Comparison of ENCODE assay signal across 16 cellular contexts in genomic region chr9:85248514-85249312, GRCh38.
DNase-seq lines count a peak whose midpoint lies in the region; ATAC-seq and TF ChIP-seq lines count a peak whose summit lies in the region.
"Had no signal": no experiment of that assay in that cellular context is flagged by ENCODE, and none has a peak within 500 bp of the region (broad histone marks: within the 10 kb centered on the region; RNA-seq: fewer than 3 reads in every experiment).

No MANE protein-coding gene starts in this region.

- H2BK5ac ChIP-seq in trophoblast cell (ENCODE audit: low read depth, low read length, poor library complexity) = peak overlapping the region; percentile 45

- H3K4me3 ChIP-seq in fibroblast of the aortic adventitia (ENCODE audit: low read depth, low read length) (no peak overlapping the region), trophoblast cell (ENCODE audit: low read depth, low read length) (peak overlapping the region; percentile 3), MG63 (no peak overlapping the region)
- H3K4me3 ChIP-seq: HAP-1, right lobe of liver had no signal

- H2AFZ ChIP-seq in trophoblast cell (ENCODE audit: insufficient read depth, low read length, poor library complexity) = peak overlapping the region; percentile 5

- TF ChIP-seq CTCF in fibroblast of the aortic adventitia (IDR thresholded peaks at IDR 0.05; ENCODE audit: insufficient read depth, low read length) = peak; percentile 1

- H3K18ac ChIP-seq in trophoblast cell (ENCODE audit: low read length) = peak overlapping the region; percentile 19

- H3K9me3 ChIP-seq in trophoblast cell (ENCODE audit: insufficient read depth, low read depth, low read length) (peaks cover 2% of the 10 kb centered on the region), MG63 (no peaks in the 10 kb centered on the region)
- H3K9me3 ChIP-seq: HAP-1, right lobe of liver had no signal

- peaks cover 14% of the 10 kb centered on the region for H3K79me1 ChIP-seq in trophoblast cell (ENCODE audit: low read length)

- peak overlapping the region; percentile 63 for H3K27ac ChIP-seq in trophoblast cell (ENCODE audit: low read depth, low read length)
- H3K27ac ChIP-seq: right lobe of liver had no signal

- no peak overlapping the region for H3K23ac ChIP-seq in trophoblast cell (ENCODE audit: low read length)

- no peak overlapping the region for H4K12ac ChIP-seq in trophoblast cell (ENCODE audit: low read depth, low read length)

- H3K14ac ChIP-seq in trophoblast cell (ENCODE audit: low read length) = peak overlapping the region; percentile 27

- peak overlapping the region; percentile 77 for H4K91ac ChIP-seq in trophoblast cell (ENCODE audit: low read depth, low read length)

- no peaks in the 10 kb centered on the region for H3K79me2 ChIP-seq in trophoblast cell (ENCODE audit: control insufficient read depth, insufficient read depth, low read length, poor library complexity)

- H2BK120ac ChIP-seq in trophoblast cell (ENCODE audit: insufficient read depth, low read length, poor library complexity) = peak overlapping the region; percentile 23

- no peak overlapping the region for H4K8ac ChIP-seq in trophoblast cell (ENCODE audit: low read depth, low read length)

- peaks cover 11 to 16% of the 10 kb centered on the region in 2 experiments for H3K4me1 ChIP-seq in trophoblast cell (ENCODE audit: control insufficient read depth in 1 of 2, insufficient read depth in 2 of 2, low read length in 2 of 2)
- H3K4me1 ChIP-seq: HAP-1, right lobe of liver had no signal

- WGBS in trophoblast cell (ENCODE audit: extremely low coverage, insufficient coverage, insufficient read length) = no CpG with 5 or more reads among the region's 2 CpGs

- H3K36me3 ChIP-seq in trophoblast cell (ENCODE audit: control insufficient read depth in 1 of 2, insufficient read depth in 2 of 2, low read length in 2 of 2) (no peaks in the 10 kb centered on the region), MG63 (no peaks in the 10 kb centered on the region)
- H3K36me3 ChIP-seq: HAP-1, right lobe of liver had no signal

- in situ Hi-C loops in SK-MEL-5 (cut with HindIII; ENCODE audit: low pct_unique_long_range_greater_than_20kb, low sequenced_read_pairs) = no loop called here

- no peak for ATAC-seq in HG03159 (IDR thresholded peaks at IDR 0.05; ENCODE audit: unreplicated experiment)

- H3K9ac ChIP-seq in trophoblast cell (ENCODE audit: low read length) = no peak overlapping the region

- DNase-seq in GM03348 (ENCODE audit: low spot score) = peak; percentile 36
- peak; percentile 37 for DNase-seq in SK-MEL-5 (ENCODE audit: low read depth, low spot score)
- peak; percentile 61 for DNase-seq in fibroblast of the aortic adventitia (ENCODE audit: low read depth)
- peak; percentile 70 to 82 for DNase-seq in trophoblast cell
- no peak for DNase-seq in DMS153 treated with DMSO at 0.1 percent for 48 hours (lab: John Stamatoyannopoulos, UW; ENCODE audit: unreplicated experiment)
- DNase-seq in MG63 = no peak
- DNase-seq in cerebellar nuclear complex (lab: John Stamatoyannopoulos, UW) = no peak
- DNase-seq: activated CD8-positive, alpha-beta memory T cell treated with anti-CD3 and anti-CD28 coated beads, Interleukin-2, amount 50 U/mL, for 4 hours; CD4-positive, CD25-positive, alpha-beta regulatory T cell; left cardiac atrium; MM.1S; natural killer cell; NCI-H2171 treated with DMSO at 0.1 percent for 48 hours; right lobe of liver had no signal

- H3K4ac ChIP-seq in trophoblast cell (ENCODE audit: low read depth, low read length) = no peak overlapping the region

- no peaks in the 10 kb centered on the region for H3K27me3 ChIP-seq in trophoblast cell (ENCODE audit: insufficient read depth, low read length)
- no peaks in the 10 kb centered on the region; the same call in 1 of the 2 replicates for H3K27me3 ChIP-seq in MG63
- H3K27me3 ChIP-seq: right lobe of liver had no signal

- no peak overlapping the region for H2AK5ac ChIP-seq in trophoblast cell (ENCODE audit: low read length)

- no peak overlapping the region for H3K4me2 ChIP-seq in trophoblast cell (ENCODE audit: low read length)

- H2BK12ac ChIP-seq in trophoblast cell (ENCODE audit: low read length) = peak overlapping the region; percentile 76

Comparison
In these comparisons a context has a peak if more than half of its experiments do, and no peak if none do; other contexts are left out.
1. DNase-seq: peak in GM03348 (single experiment), SK-MEL-5 (single experiment), fibroblast of the aortic adventitia (single experiment) and trophoblast cell (2 of 2); none in DMS153 treated with DMSO at 0.1 percent for 48 hours (single experiment), MG63 (single experiment) and cerebellar nuclear complex (0 of 2).